ENCODE assay signal across 20 cellular contexts in the genomic region with DNA sequence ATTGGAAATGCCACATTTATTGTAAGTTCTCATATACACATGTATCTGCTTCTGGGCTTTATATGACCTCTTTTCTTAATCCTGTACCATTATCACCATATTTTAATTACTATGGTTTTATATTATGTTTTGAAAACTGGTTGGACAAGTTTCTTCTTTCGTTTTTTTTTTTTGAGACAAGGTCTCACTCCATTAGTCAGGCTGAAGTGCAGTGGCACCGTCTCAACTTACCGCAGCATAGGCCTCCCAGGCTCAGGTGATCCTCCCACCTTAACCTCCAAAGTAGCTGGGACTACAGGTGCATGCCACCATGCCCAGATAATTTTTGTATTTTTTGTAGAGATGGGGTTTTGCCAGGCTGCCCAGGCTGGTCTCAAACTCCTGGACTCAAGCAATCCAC.
"Had no signal": no experiment of that assay in that cellular context is flagged by ENCODE, and none has a peak within 500 bp of the region (broad histone marks: within the 10 kb centered on the region; RNA-seq: fewer than 3 reads in every experiment).

No MANE protein-coding gene starts in this region.

- H3K27me3 ChIP-seq: gastrocnemius medialis, left lung, neural progenitor cell, right atrium auricular region, spleen, testis, tibial artery had no signal

- DNase-seq: dermis blood vessel endothelial cell; effector memory CD8-positive, alpha-beta T cell; foreskin fibroblast; gastrocnemius medialis; head of caudate nucleus; left lung; mesenchymal stem cell; naive thymus-derived CD4-positive, alpha-beta T cell; spleen; stimulated activated CD4-positive, alpha-beta T cell treated with anti-CD3 and anti-CD28 coated beads, Interleukin-4, amount 100 ng/mL, for 4 hours; stimulated activated naive CD8-positive, alpha-beta T cell treated with anti-CD3 and anti-CD28 coated beads, Interleukin-15, Interleukin-2, amounts not matched to agents 100 U/mL and 50 U/mL, for 24 hours; substantia nigra; testis; tibial artery had no signal

- H3K36me3 ChIP-seq: gastrocnemius medialis, neural progenitor cell, prostate gland, right atrium auricular region, tibial artery had no signal

- H3K4me1 ChIP-seq: neural progenitor cell, prostate gland, testis, tibial artery had no signal

- H3K9ac ChIP-seq: neural progenitor cell had no signal

- H3K9me3 ChIP-seq: gastrocnemius medialis, left lung, prostate gland, right atrium auricular region, spleen, testis, tibial artery had no signal

- FAIRE-seq: endometrium, keratinocyte had no signal

- H3K4me3 ChIP-seq: coronary artery, gastrocnemius medialis, left lung, neural progenitor cell, prostate gland, right atrium auricular region, spleen, testis, tibial artery had no signal

- H3K27ac ChIP-seq: coronary artery, gastrocnemius medialis, left lung, neural progenitor cell, prostate gland, right atrium auricular region, spleen, testis, tibial artery had no signal
